ENCODE assay signal across 1 cellular context in genomic region chr3:128725932-128726690, GRCh38.
A peak's percentile ranks its signal among the peaks of the same experiment; 100 is the strongest.
TF ChIP-seq lines count a peak whose summit lies in the region.

TSS of gene RAB7A (plus strand) at chr3:128726183. CDS start at chr3:128795368, 69,185 bp downstream.

TF ChIP-seq in HepG2, 621 proteins besides CTCF, POLR2A, EP300 and RAD21 (continued from another document and continues in another):
- TF ChIP-seq CEBPZ (IDR thresholded peaks at IDR 0.05; ENCODE audit: low read length) (no peak), NR2F6 (IDR thresholded peaks at IDR 0.05) (0 out of 2 replicates have a peak, but pooled peaks have one; percentile 4), NR2F6 (CRISPR knock-in tag; IDR thresholded peaks at IDR 0.05) (peak; percentile 64), ZMYM3 (CRISPR knock-in tag; IDR thresholded peaks at IDR 0.05) (peak; percentile 42; the same call in 1 of the 2 replicates), ZNF710 (CRISPR knock-in tag; IDR thresholded peaks at IDR 0.05; ENCODE audit: borderline replicate concordance) (no peak), ARHGAP35 (CRISPR knock-in tag; IDR thresholded peaks at IDR 0.05; ENCODE audit: borderline replicate concordance) (peak; percentile 68; the same call in 1 of the 2 replicates), CBX5 (CRISPR knock-in tag; IDR thresholded peaks at IDR 0.05; ENCODE audit: borderline replicate concordance) (no peak), SALL2 (CRISPR knock-in tag; IDR thresholded peaks at IDR 0.05) (peak; percentile 82), SCMH1 (CRISPR knock-in tag; IDR thresholded peaks at IDR 0.05; ENCODE audit: borderline replicate concordance) (no peak), SRY (CRISPR knock-in tag; IDR thresholded peaks at IDR 0.05) (no peak), ZSCAN22 (CRISPR knock-in tag; IDR thresholded peaks at IDR 0.05) (no peak), PAF1 (CRISPR knock-in tag; IDR thresholded peaks at IDR 0.05) (no peak), ZSCAN5A (CRISPR knock-in tag; IDR thresholded peaks at IDR 0.05; ENCODE audit: borderline replicate concordance) (no peak), ZNF205 (CRISPR knock-in tag; IDR thresholded peaks at IDR 0.05) (no peak), RFX5 (IDR thresholded peaks at IDR 0.05; ENCODE audit: low read depth, low read length) (no peak), ZNF501 (CRISPR knock-in tag; IDR thresholded peaks at IDR 0.05) (peak; percentile 73), SMC3 (IDR thresholded peaks at IDR 0.05; ENCODE audit: low read length) (no peak), REST (IDR thresholded peaks at IDR 0.05; ENCODE audit: borderline replicate concordance in 1 of 2, low read depth in 1 of 2, low read length in 2 of 2) (peak in 1 of 2 experiments; percentile 19; a peak in 1 of 4 replicates), BCL6 (CRISPR knock-in tag; IDR thresholded peaks at IDR 0.05) (0 out of 2 replicates have a peak, but pooled peaks have one; percentile 40), ZNF747 (CRISPR knock-in tag; IDR thresholded peaks at IDR 0.05; ENCODE audit: borderline replicate concordance) (no peak), ZFP91 (CRISPR knock-in tag; IDR thresholded peaks at IDR 0.05; ENCODE audit: borderline replicate concordance) (peak; percentile 72), ZNF558 (CRISPR knock-in tag; IDR thresholded peaks at IDR 0.05; ENCODE audit: borderline replicate concordance) (no peak; the same call in 1 of the 2 replicates), TSC22D2 (CRISPR knock-in tag; IDR thresholded peaks at IDR 0.05; ENCODE audit: borderline replicate concordance) (no peak), TMF1 (CRISPR knock-in tag; IDR thresholded peaks at IDR 0.05; ENCODE audit: low read depth) (peak; percentile 86; the same call in 1 of the 2 replicates), ADNP (CRISPR knock-in tag; IDR thresholded peaks at IDR 0.05) (no peak), CREB1 (IDR thresholded peaks at IDR 0.05) (peak; percentile 84), CREB1 (CRISPR knock-in tag; IDR thresholded peaks at IDR 0.05) (peak; percentile 91; the same call in 1 of the 2 replicates), ZNF781 (CRISPR knock-in tag; IDR thresholded peaks at IDR 0.05; ENCODE audit: borderline replicate concordance, not compliant biosample characterization) (peak; percentile 65), KLF12 (CRISPR knock-in tag; IDR thresholded peaks at IDR 0.05; ENCODE audit: borderline replicate concordance) (peak; percentile 89), TFDP1 (CRISPR knock-in tag; IDR thresholded peaks at IDR 0.05; ENCODE audit: borderline replicate concordance) (peak; percentile 61; the same call in 1 of the 2 replicates), ZNF180 (CRISPR knock-in tag; IDR thresholded peaks at IDR 0.05; ENCODE audit: borderline replicate concordance, low read depth) (0 out of 2 replicates have a peak, but pooled peaks have one; percentile 49), AFF4 (CRISPR knock-in tag; IDR thresholded peaks at IDR 0.05) (0 out of 2 replicates have a peak, but pooled peaks have one; percentile 32), E2F1 (CRISPR knock-in tag; IDR thresholded peaks at IDR 0.05) (no peak), CBFB (CRISPR knock-in tag; IDR thresholded peaks at IDR 0.05) (no peak), NR3C1 (CRISPR knock-in tag; IDR thresholded peaks at IDR 0.05) (no peak), NR1H2 (CRISPR knock-in tag; IDR thresholded peaks at IDR 0.05; ENCODE audit: borderline replicate concordance, low read depth) (peak; percentile 59; the same call in 1 of the 2 replicates), ZNF503 (CRISPR knock-in tag; IDR thresholded peaks at IDR 0.05) (no peak; the same call in 1 of the 2 replicates), MTF1 (CRISPR knock-in tag; IDR thresholded peaks at IDR 0.05) (0 out of 2 replicates have a peak, but pooled peaks have one; percentile 45), ATF7-NPFF (CRISPR knock-in tag; IDR thresholded peaks at IDR 0.05; ENCODE audit: low read depth) (peak; percentile 71; the same call in 1 of the 2 replicates), HNRNPL (IDR thresholded peaks at IDR 0.05; ENCODE audit: low read depth, low read length) (no peak), NBN (conservative IDR thresholded peaks at IDR 0.05) (no peak)
